ENCODE assay signal across 8 cellular contexts in the genomic region with DNA sequence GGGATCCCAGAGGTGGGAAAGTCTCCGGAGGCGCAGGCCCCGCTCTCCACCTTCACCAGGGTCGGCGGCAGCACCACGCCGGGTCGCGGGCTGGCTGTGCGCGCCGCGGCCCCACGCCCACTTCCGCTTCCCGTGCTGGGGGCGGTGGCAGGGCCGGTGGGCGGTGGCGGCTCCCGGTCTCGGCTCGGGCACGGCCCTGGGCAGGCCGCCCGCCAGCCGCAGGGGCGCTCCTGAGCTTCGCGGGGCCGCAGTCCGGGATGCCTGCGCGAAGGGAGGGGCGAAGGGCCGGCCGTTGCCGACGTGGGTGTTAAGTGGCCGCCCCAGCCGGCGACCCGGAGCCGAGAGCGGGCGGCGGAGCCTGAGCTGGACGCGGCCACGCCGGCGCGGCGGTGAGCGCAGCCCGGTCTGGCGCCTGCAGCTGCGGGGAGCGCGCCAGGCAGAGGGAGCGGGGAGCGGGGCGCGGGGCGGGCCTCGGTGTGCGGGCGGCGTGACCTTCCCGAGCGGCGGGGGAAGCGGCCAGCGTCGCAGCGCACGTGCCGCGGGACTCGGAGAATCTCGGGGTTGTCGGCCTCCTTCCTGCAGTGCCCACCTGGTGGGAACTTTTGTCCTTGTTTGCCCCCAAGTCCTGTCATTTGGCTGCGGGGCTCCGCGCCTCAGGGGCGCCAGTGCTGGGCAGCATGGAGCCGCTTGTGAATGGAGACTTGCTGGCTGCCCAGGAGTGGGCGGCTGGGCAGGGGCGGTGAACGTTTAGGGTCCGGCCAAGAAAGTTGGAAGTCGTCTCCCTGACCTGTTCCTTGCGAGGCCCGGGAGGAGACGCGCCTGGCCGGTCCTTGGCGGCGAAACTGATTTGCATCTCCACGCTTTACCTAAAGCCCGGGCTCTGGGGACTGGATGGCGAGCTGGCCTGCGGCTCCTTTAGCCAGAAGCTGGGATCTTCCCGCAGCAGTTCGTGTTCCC. TPM values are rescaled to one million over a fixed set of nuclear protein-coding genes. Genes with fewer than 3 reads are reported as not detected.
DNase-seq lines count a peak whose midpoint lies in the region; ATAC-seq and TF ChIP-seq lines count a peak whose summit lies in the region.

A gene (plus strand): TSS at position 337 of the 957 bp plus-strand sequence. CDS start 3,616 bp downstream, outside the sequence.

- TF ChIP-seq CTCF in fibroblast of the aortic adventitia (IDR thresholded peaks at IDR 0.05; ENCODE audit: insufficient read depth, low read length) = peak; percentile 17
- peak; percentile 34 to 47 (median 37) for TF ChIP-seq CTCF in nephron (IDR thresholded peaks at IDR 0.05; ENCODE audit: unreplicated experiment in 3 of 3)

- no peaks in the 10 kb centered on the region for H3K9me3 Mint-ChIP-seq in nephron
- H3K9me3 Mint-ChIP-seq in stimulated activated naive CD8-positive, alpha-beta T cell treated with anti-CD3 and anti-CD28 coated beads, Interleukin-15, amount 100 ng/mL, for 72 hours = no peaks in the 10 kb centered on the region

- H3K4me3 Mint-ChIP-seq in nephron = peak within 1 kb of the TSS; percentile 84 to 91 (median 89)
- H3K4me3 Mint-ChIP-seq in stimulated activated naive CD8-positive, alpha-beta T cell treated with anti-CD3 and anti-CD28 coated beads, Interleukin-15, amount 100 ng/mL, for 72 hours = peak within 1 kb of the TSS; percentile 79 to 85

- H3K4me1 Mint-ChIP-seq in nephron = no peaks in the 10 kb centered on the region
- peaks cover 45% of the 10 kb centered on the region for H3K4me1 Mint-ChIP-seq in stimulated activated naive CD8-positive, alpha-beta T cell treated with anti-CD3 and anti-CD28 coated beads, Interleukin-15, amount 100 ng/mL, for 72 hours

- peak; percentile 82 for ATAC-seq in GM21360 (IDR thresholded peaks at IDR 0.05; ENCODE audit: unreplicated experiment)
- ATAC-seq in stimulated activated naive CD8-positive, alpha-beta T cell treated with anti-CD3 and anti-CD28 coated beads, Interleukin-15, amount 100 ng/mL, for 72 hours = peak; percentile 92

- peak within 1 kb of the TSS; percentile 78 for H3K4me3 ChIP-seq in fibroblast of the aortic adventitia (ENCODE audit: low read depth, low read length)

- peak; percentile 89 for DNase-seq in DMS53 (lab: John Stamatoyannopoulos, UW)
- DNase-seq in HT1080 (ENCODE audit: low read depth) = peak; percentile 80
- peak; percentile 84 for DNase-seq in RPMI8226
- DNase-seq in activated T-helper 9 cell treated with anti-CD3 and anti-CD28 coated beads, Interleukin-2, amount 50 U/mL, for 16 hours (ENCODE audit: low read depth) = peak; percentile 65
- DNase-seq in fibroblast of the aortic adventitia (ENCODE audit: low read depth) = peak; percentile 70
- peak; percentile 79 to 80 for DNase-seq in stimulated activated naive CD8-positive, alpha-beta T cell treated with anti-CD3 and anti-CD28 coated beads, Interleukin-15, amount 100 ng/mL, for 72 hours

- no peaks in the 10 kb centered on the region for H3K27me3 Mint-ChIP-seq in nephron (ENCODE audit: low read depth)
- no peaks in the 10 kb centered on the region for H3K27me3 Mint-ChIP-seq in stimulated activated naive CD8-positive, alpha-beta T cell treated with anti-CD3 and anti-CD28 coated beads, Interleukin-15, amount 100 ng/mL, for 72 hours

- H3K27ac Mint-ChIP-seq in nephron = peak within 1 kb of the TSS; percentile 92 to 98 (median 97)
- H3K27ac Mint-ChIP-seq in stimulated activated naive CD8-positive, alpha-beta T cell treated with anti-CD3 and anti-CD28 coated beads, Interleukin-15, amount 100 ng/mL, for 72 hours = peak within 1 kb of the TSS; percentile 95

- peaks cover 7% of the 10 kb centered on the region for H3K36me3 Mint-ChIP-seq in nephron (ENCODE audit: low read depth)

RNA-seq across cellular contexts. Expression of the gene that starts here (rescaled TPM):
- 61.7 and 66.3 TPM in 2 replicates for total RNA-seq in HT1080 (2014; rRNA removed; shearing (Covaris generic))
- polyA plus RNA-seq in HT1080 (2015; cell fraction: cytosol; rRNA removed) = 33.1 and 37.1 TPM in 2 replicates
- polyA plus RNA-seq in HT1080 (2015; cell fraction: nucleus; rRNA removed) = 14.6 and 17.1 TPM in 2 replicates
- total RNA-seq in fibroblast of the aortic adventitia (ENCODE audit: low replicate concordance) = 11.7 and 13.8 TPM in 2 replicates

Comparison
In these comparisons a context has a peak if more than half of its experiments do, and no peak if none do; other contexts are left out.
1. Peak in every context shown above with its lines: DNase-seq, ATAC-seq and H3K4me3 ChIP-seq.